Comparison of ENCODE assay signal across 23 cellular contexts in genomic region chr5:83343345-83343744, GRCh38.
"Had no signal": no experiment of that assay in that cellular context is flagged by ENCODE, and none has a peak within 500 bp of the region (broad histone marks: within the 10 kb centered on the region; RNA-seq: fewer than 3 reads in every experiment).

No MANE protein-coding gene starts in this region.

- H3K36me3 Mint-ChIP-seq: activated CD8-positive, alpha-beta memory T cell treated with anti-CD3 and anti-CD28 coated beads, Interleukin-2, amount 10 ng/mL, durations not matched to agents 7 days and 5 days had no signal

- H3K27me3 Mint-ChIP-seq: activated CD4-positive, alpha-beta memory T cell treated with anti-CD3 and anti-CD28 coated beads, Interleukin-2, amount 10 ng/mL, durations not matched to agents 7 days and 5 days; activated CD4-positive, alpha-beta T cell treated with anti-CD3 and anti-CD28 coated beads, Interleukin-2, amount 10 ng/mL, durations not matched to agents 24 days and 14 days; activated CD8-positive, alpha-beta memory T cell treated with anti-CD3 and anti-CD28 coated beads, Interleukin-2, amount 10 ng/mL, durations not matched to agents 7 days and 5 days; effector memory CD8-positive, alpha-beta T cell had no signal

- H3K27ac Mint-ChIP-seq: activated CD4-positive, alpha-beta memory T cell treated with anti-CD3 and anti-CD28 coated beads, Interleukin-2, amount 10 ng/mL, durations not matched to agents 7 days and 5 days; activated CD4-positive, alpha-beta T cell treated with anti-CD3 and anti-CD28 coated beads, Interleukin-2, amount 10 ng/mL, durations not matched to agents 24 days and 14 days; activated CD8-positive, alpha-beta memory T cell treated with anti-CD3 and anti-CD28 coated beads, Interleukin-2, amount 10 ng/mL, durations not matched to agents 7 days and 5 days; activated naive CD4-positive, alpha-beta T cell treated with anti-CD3 and anti-CD28 coated beads, Interleukin-2, amount 50 U/mL, for 72 hours; effector memory CD8-positive, alpha-beta T cell had no signal

- DNase-seq: activated CD4-positive, alpha-beta memory T cell treated with anti-CD3 and anti-CD28 coated beads, Interleukin-2, amount 10 ng/mL, durations not matched to agents 7 days and 5 days; activated CD4-positive, alpha-beta T cell treated with anti-CD3 and anti-CD28 coated beads, Interleukin-2, amount 10 ng/mL, durations not matched to agents 24 days and 14 days; activated CD8-positive, alpha-beta memory T cell treated with anti-CD3 and anti-CD28 coated beads, Interleukin-2, amount 10 ng/mL, durations not matched to agents 7 days and 5 days; activated gamma-delta T cell treated with Interleukin-2 at 50 U/mL for 16 hours; aorta; central memory CD4-positive, alpha-beta T cell; dorsolateral prefrontal cortex; effector memory CD8-positive, alpha-beta T cell; hippocampal formation; kidney glomerular epithelial cell; left ventricle myocardium superior; mammary epithelial cell; stimulated activated CD4-positive, alpha-beta T cell treated with anti-CD3 and anti-CD28 coated beads, Interleukin-4, amount 100 ng/mL, for 1 hour; stimulated activated naive CD4-positive, alpha-beta T cell; T-helper 2 cell; testis; trophoblast cell; uterus had no signal

- H3K4me3 Mint-ChIP-seq: activated CD4-positive, alpha-beta memory T cell treated with anti-CD3 and anti-CD28 coated beads, Interleukin-2, amount 10 ng/mL, durations not matched to agents 7 days and 5 days; activated CD4-positive, alpha-beta T cell treated with anti-CD3 and anti-CD28 coated beads, Interleukin-2, amount 10 ng/mL, durations not matched to agents 24 days and 14 days; activated CD8-positive, alpha-beta memory T cell treated with anti-CD3 and anti-CD28 coated beads, Interleukin-2, amount 10 ng/mL, durations not matched to agents 7 days and 5 days; effector memory CD8-positive, alpha-beta T cell; nephron had no signal

- ATAC-seq: activated CD4-positive, CD25-positive, alpha-beta regulatory T cell treated with anti-CD3 and anti-CD28 coated beads, Interleukin-2, amount 50 U/mL, for 24 hours; activated CD8-positive, alpha-beta memory T cell treated with anti-CD3 and anti-CD28 coated beads, Interleukin-2, amount 10 ng/mL, durations not matched to agents 7 days and 5 days; activated naive CD4-positive, alpha-beta T cell treated with anti-CD3 and anti-CD28 coated beads, Interleukin-2, amount 50 U/mL, for 72 hours; effector memory CD8-positive, alpha-beta T cell; esophagus mucosa; left ventricle myocardium superior; sciatic nerve had no signal
